In the genomic region with DNA sequence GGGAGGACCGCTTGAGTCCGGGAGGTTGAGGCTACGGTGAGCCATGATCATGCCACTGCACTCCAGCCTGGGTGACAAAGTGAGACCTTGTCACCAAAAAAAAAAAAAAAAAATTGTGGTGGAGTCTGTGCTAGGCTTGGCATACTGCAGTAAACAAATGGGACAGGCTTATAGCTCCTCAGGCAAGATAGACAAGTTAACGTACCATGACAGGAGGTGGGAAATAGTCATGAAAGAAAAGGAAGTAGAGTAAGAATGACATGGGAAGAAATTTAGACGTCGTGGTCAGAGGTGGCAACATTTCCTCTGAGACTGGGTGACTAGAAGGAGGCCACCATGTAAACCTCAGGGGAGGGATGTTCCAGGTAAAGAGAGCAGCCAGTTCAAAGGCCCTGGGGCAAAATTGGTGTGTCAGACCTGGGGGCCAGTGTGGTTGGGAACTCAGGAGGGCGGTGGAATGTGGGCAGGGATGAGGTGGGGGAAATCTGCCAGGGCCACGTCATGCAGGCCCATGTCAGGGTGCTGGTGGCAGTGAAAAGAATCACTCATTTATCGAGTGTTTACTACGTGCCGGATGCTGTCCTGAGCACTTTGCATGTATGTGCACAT, we compare ENCODE assay signal across 8 cellular contexts.
DNase-seq lines count a peak whose midpoint lies in the region; ATAC-seq lines count a peak whose summit lies in the region.
"Had no signal": no experiment of that assay in that cellular context is flagged by ENCODE, and none has a peak within 500 bp of the region (broad histone marks: within the 10 kb centered on the region; RNA-seq: fewer than 3 reads in every experiment).

No MANE protein-coding gene starts in this region.

- in situ Hi-C loops in KBM-7 (cut with MboI; ENCODE audit: low pct_unique_long_range_greater_than_20kb, low sequenced_read_pairs) = no loop called here

- ATAC-seq in effector memory CD8-positive, alpha-beta T cell (replicated peaks) = peak; percentile 61
- ATAC-seq in HG03095 (IDR thresholded peaks at IDR 0.05; ENCODE audit: unreplicated experiment) = no peak
- ATAC-seq in GM18870 (IDR thresholded peaks at IDR 0.05; ENCODE audit: unreplicated experiment) = no peak

- peaks cover 39 to 53% of the 10 kb centered on the region in 2 donors for H3K4me1 Mint-ChIP-seq in effector memory CD8-positive, alpha-beta T cell (ENCODE audit: low read depth in 2 of 2)

- peak overlapping the region; percentile 84 to 97 for H3K4me3 Mint-ChIP-seq in effector memory CD8-positive, alpha-beta T cell

- H3K36me3 Mint-ChIP-seq in effector memory CD8-positive, alpha-beta T cell (ENCODE audit: insufficient read depth) = peaks cover 71% of the 10 kb centered on the region

- DNase-seq in KBM-7 (peak; percentile 27), NCI-H2171 treated with DMSO at 0.1 percent for 48 hours (lab: John Stamatoyannopoulos, UW) (no peak)
- peak; percentile 69 to 76 for DNase-seq in activated CD4-positive, alpha-beta T cell treated with anti-CD3 and anti-CD28 coated beads, Interleukin-2, amount 50 U/mL, for 48 hours
- peak in 2 of 3 experiments; percentile 18 to 40 for DNase-seq in effector memory CD8-positive, alpha-beta T cell
- DNase-seq in stimulated activated CD4-positive, alpha-beta T cell treated with anti-CD3 and anti-CD28 coated beads, Interleukin-4, amount 100 ng/mL, for 1 hour = peak; percentile 16
- DNase-seq: kidney glomerular epithelial cell had no signal

- no peaks in the 10 kb centered on the region for H3K9me3 Mint-ChIP-seq in effector memory CD8-positive, alpha-beta T cell

- peak overlapping the region; percentile 94 to 97 for H3K27ac Mint-ChIP-seq in effector memory CD8-positive, alpha-beta T cell

- H3K27me3 Mint-ChIP-seq in effector memory CD8-positive, alpha-beta T cell = no peaks in the 10 kb centered on the region
